ENCODE assay signal across 7 cellular contexts in genomic region chr14:74502236-74503019, GRCh38.
DNase-seq lines count a peak whose midpoint lies in the region; ATAC-seq and TF ChIP-seq lines count a peak whose summit lies in the region.

No MANE protein-coding gene starts in this region.

- H3K4me3 ChIP-seq in GM06990 (replicated peaks; ENCODE audit: low read depth, low read length) (no peak overlapping the region), LNCaP clone FGC (ENCODE audit: low read depth, low read length) (no peak overlapping the region)

- peak; percentile 85 for TF ChIP-seq CTCF in GM06990 (IDR thresholded peaks at IDR 0.05; ENCODE audit: insufficient read depth, low read length, poor library complexity, severe bottlenecking)
- TF ChIP-seq CTCF in LNCaP clone FGC (IDR thresholded peaks at IDR 0.05; ENCODE audit: control insufficient read depth, extremely low read depth, insufficient read depth) = peak; percentile 71

- no peaks in the 10 kb centered on the region for H3K36me3 ChIP-seq in GM06990 (ENCODE audit: control insufficient read depth, insufficient read depth, low read length)

- ATAC-seq in GM19035 (IDR thresholded peaks at IDR 0.05; ENCODE audit: unreplicated experiment) = no peak

- no peaks in the 10 kb centered on the region; the same call in 1 of the 2 replicates for H3K27me3 ChIP-seq in GM06990 (replicated peaks; ENCODE audit: control insufficient read depth, insufficient read depth, low read length)

- no peak for DNase-seq in GM06990 (ENCODE audit: extremely low read depth, insufficient read length)
- no peak for DNase-seq in LNCaP clone FGC (ENCODE audit: low read depth)
- peak; percentile 44 for DNase-seq in activated CD8-positive, alpha-beta memory T cell treated with anti-CD3 and anti-CD28 coated beads, Interleukin-2, amount 50 U/mL, for 48 hours
- DNase-seq in iris pigment epithelial cell (ENCODE audit: low read depth) = peak; percentile 50
- no peak for DNase-seq in medulla oblongata (ENCODE audit: extremely low spot score)
- no peak for DNase-seq in COLO829 (ENCODE audit: low spot score)

Comparison
In these comparisons a context has a peak if more than half of its experiments do, and no peak if none do; other contexts are left out.
1. DNase-seq: peak in activated CD8-positive, alpha-beta memory T cell treated with anti-CD3 and anti-CD28 coated beads, Interleukin-2, amount 50 U/mL, for 48 hours (single experiment) and iris pigment epithelial cell (single experiment); none in GM06990 (single experiment), LNCaP clone FGC (single experiment), medulla oblongata (single experiment) and COLO829 (single experiment).